Comparison of ENCODE assay signal across 15 cellular contexts in genomic region chr18:77078671-77079070, GRCh38. TPM values are rescaled to one million over a fixed set of nuclear protein-coding genes. Genes with fewer than 3 reads are reported as not detected.
DNase-seq lines count a peak whose midpoint lies in the region; ATAC-seq and TF ChIP-seq lines count a peak whose summit lies in the region.
"Had no signal": no experiment of that assay in that cellular context is flagged by ENCODE, and none has a peak within 500 bp of the region (broad histone marks: within the 10 kb centered on the region; RNA-seq: fewer than 3 reads in every experiment).

No MANE protein-coding gene starts in this region.

- peak overlapping the region; percentile 21; the same call in 1 of the 2 replicates for H3K27ac ChIP-seq in HL-60 (replicated peaks)

- peaks cover 64% of the 10 kb centered on the region for H3K4me1 Mint-ChIP-seq in CD14-positive monocyte
- peaks cover 92% of the 10 kb centered on the region for H3K4me1 Mint-ChIP-seq in central memory CD8-positive, alpha-beta T cell
- peaks cover 76 to 90% of the 10 kb centered on the region in 2 donors for H3K4me1 Mint-ChIP-seq in natural killer cell treated with Interleukin-12 subunit alpha and Interleukin-12 subunit beta and Interleukin-15 and Interleukin-18, amount 100 ng/mL, for 72 hours (ENCODE audit: low read depth in 2 of 2)

- TF ChIP-seq CTCF in CD14-positive monocyte (IDR thresholded peaks at IDR 0.05) (no peak), HL-60 (IDR thresholded peaks at IDR 0.05; ENCODE audit: insufficient read depth, low read length) (no peak)

- H3K27me3 ChIP-seq in HL-60 (ENCODE audit: insufficient read depth, poor library complexity, severe bottlenecking): no peaks in the 10 kb centered on the region

- H3K4me3 Mint-ChIP-seq in CD14-positive monocyte: no peak overlapping the region
- H3K4me3 Mint-ChIP-seq in central memory CD8-positive, alpha-beta T cell: no peak overlapping the region
- H3K4me3 Mint-ChIP-seq in natural killer cell treated with Interleukin-12 subunit alpha and Interleukin-12 subunit beta and Interleukin-15 and Interleukin-18, amount 100 ng/mL, for 72 hours: no peak overlapping the region
- H3K4me3 Mint-ChIP-seq: GM23338; stimulated activated naive CD8-positive, alpha-beta T cell treated with anti-CD3 and anti-CD28 coated beads, Interleukin-15, Interleukin-2, amounts not matched to agents 100 ng/mL and 50 ng/mL, for 24 hours had no signal

- ATAC-seq in central memory CD8-positive, alpha-beta T cell (replicated peaks; ENCODE audit: extremely low read depth, poor library complexity, severe bottlenecking): no peak
- ATAC-seq in natural killer cell treated with Interleukin-12 subunit alpha and Interleukin-12 subunit beta and Interleukin-15 and Interleukin-18, amount 100 ng/mL, for 72 hours: no peak
- ATAC-seq in HG02852 (IDR thresholded peaks at IDR 0.05; ENCODE audit: unreplicated experiment) (no peak), HG02610 (IDR thresholded peaks at IDR 0.05; ENCODE audit: unreplicated experiment) (no peak)
- ATAC-seq: GM23338 had no signal

- intact Hi-C loops in CD14-positive monocyte (cut with micrococcal nuclease): no loop called here

- peaks cover 0 to 4% (median 0%) of the 10 kb centered on the region in 3 donors for H3K27me3 Mint-ChIP-seq in CD14-positive monocyte (ENCODE audit: low read depth in 3 of 3)
- H3K27me3 Mint-ChIP-seq in central memory CD8-positive, alpha-beta T cell: no peaks in the 10 kb centered on the region
- no peaks in the 10 kb centered on the region for H3K27me3 Mint-ChIP-seq in natural killer cell treated with Interleukin-12 subunit alpha and Interleukin-12 subunit beta and Interleukin-15 and Interleukin-18, amount 100 ng/mL, for 72 hours
- H3K27me3 Mint-ChIP-seq: stimulated activated naive CD8-positive, alpha-beta T cell treated with anti-CD3 and anti-CD28 coated beads, Interleukin-15, Interleukin-2, amounts not matched to agents 100 ng/mL and 50 ng/mL, for 24 hours had no signal

- H3K4me3 ChIP-seq in HL-60 (replicated peaks; ENCODE audit: insufficient read depth, low read length): no peak overlapping the region
- H3K4me3 ChIP-seq: GM23338 had no signal

- no peaks in the 10 kb centered on the region for H3K9me3 Mint-ChIP-seq in CD14-positive monocyte
- no peaks in the 10 kb centered on the region for H3K9me3 Mint-ChIP-seq in central memory CD8-positive, alpha-beta T cell
- H3K9me3 Mint-ChIP-seq in natural killer cell treated with Interleukin-12 subunit alpha and Interleukin-12 subunit beta and Interleukin-15 and Interleukin-18, amount 100 ng/mL, for 72 hours: no peaks in the 10 kb centered on the region
- H3K9me3 Mint-ChIP-seq: GM23338; stimulated activated naive CD8-positive, alpha-beta T cell treated with anti-CD3 and anti-CD28 coated beads, Interleukin-15, Interleukin-2, amounts not matched to agents 100 ng/mL and 50 ng/mL, for 24 hours had no signal

- DNase-seq in CD14-positive monocyte (ENCODE audit: low spot score) (no peak), HL-60 (ENCODE audit: low read depth in 1 of 2, low spot score in 1 of 2) (no peak), HK-2 (ENCODE audit: unreplicated experiment) (no peak)
- DNase-seq in central memory CD8-positive, alpha-beta T cell (ENCODE audit: low spot score in 2 of 2): no peak
- DNase-seq in natural killer cell treated with Interleukin-12 subunit alpha and Interleukin-12 subunit beta and Interleukin-15 and Interleukin-18, amount 100 ng/mL, for 72 hours (ENCODE audit: low spot score): no peak
- DNase-seq in stimulated activated CD4-positive, alpha-beta T cell treated with anti-CD3 and anti-CD28 coated beads, Interleukin-4, amount 100 ng/mL, for 1 hour: no peak
- DNase-seq: activated CD4-positive, CD25-positive, alpha-beta regulatory T cell; activated T-cell treated with anti-CD3 and anti-CD28 coated beads for 4 hours; anterior cingulate cortex; effector CD4-positive, alpha-beta T cell; GDM1 had no signal

- H3K27ac Mint-ChIP-seq in CD14-positive monocyte: peak overlapping the region in 5 of 7 donors; percentile 24 to 86 (median 60)
- peak overlapping the region; percentile 91 for H3K27ac Mint-ChIP-seq in central memory CD8-positive, alpha-beta T cell (ENCODE audit: low read depth)
- peak overlapping the region; percentile 90 to 97 for H3K27ac Mint-ChIP-seq in natural killer cell treated with Interleukin-12 subunit alpha and Interleukin-12 subunit beta and Interleukin-15 and Interleukin-18, amount 100 ng/mL, for 72 hours
- H3K27ac Mint-ChIP-seq: GM23338; stimulated activated naive CD8-positive, alpha-beta T cell treated with anti-CD3 and anti-CD28 coated beads, Interleukin-15, Interleukin-2, amounts not matched to agents 100 ng/mL and 50 ng/mL, for 24 hours had no signal

- H3K36me3 Mint-ChIP-seq in CD14-positive monocyte: peaks cover 53 to 58% of the 10 kb centered on the region in 2 donors
- H3K36me3 Mint-ChIP-seq in central memory CD8-positive, alpha-beta T cell (ENCODE audit: insufficient read depth): peaks cover 20% of the 10 kb centered on the region
- peaks cover 9% of the 10 kb centered on the region for H3K36me3 Mint-ChIP-seq in natural killer cell treated with Interleukin-12 subunit alpha and Interleukin-12 subunit beta and Interleukin-15 and Interleukin-18, amount 100 ng/mL, for 72 hours

RNA-seq across cellular contexts. Expression of gene MBP, which starts 53.9 kb away (rescaled TPM):
- polyA plus RNA-seq in CD14-positive monocyte: 10 to 100 TPM; 50.4 to 81.0 TPM
- total RNA-seq in natural killer cell treated with Interleukin-12 subunit alpha and Interleukin-12 subunit beta and Interleukin-15 and Interleukin-18, amount 100 ng/mL, for 72 hours: 10 to 100 TPM; 62.5 to 77.6 TPM
